Comparison of ENCODE assay signal across 20 cellular contexts in the genomic region with DNA sequence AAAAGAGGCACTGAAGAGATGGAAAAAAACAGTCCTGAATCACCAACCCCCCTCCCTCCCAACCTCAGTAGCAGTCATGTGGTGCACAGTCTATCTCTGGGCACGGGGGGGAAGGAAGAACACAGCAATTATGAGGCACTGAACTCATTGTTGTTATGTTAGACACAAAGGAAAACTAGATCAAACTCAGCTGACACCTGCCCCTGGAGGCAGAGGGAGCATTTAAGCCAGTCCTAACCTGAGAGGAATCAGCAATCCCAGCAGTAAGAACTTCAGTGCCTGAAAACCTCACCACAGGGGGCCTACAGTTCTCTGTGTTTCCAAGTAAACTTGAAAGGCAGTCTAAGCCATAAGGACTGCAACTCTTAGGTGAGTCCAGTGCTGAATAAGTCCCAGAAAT.
DNase-seq lines count a peak whose midpoint lies in the region; ATAC-seq and TF ChIP-seq lines count a peak whose summit lies in the region.
"Had no signal": no experiment of that assay in that cellular context is flagged by ENCODE, and none has a peak within 500 bp of the region (broad histone marks: within the 10 kb centered on the region; RNA-seq: fewer than 3 reads in every experiment).

No MANE protein-coding gene starts in this region.

- peak overlapping the region; percentile 78 for H3K27ac ChIP-seq in hepatocyte
- H3K27ac ChIP-seq: left ventricle myocardium inferior had no signal

- peaks cover 52% of the 10 kb centered on the region for H3K36me3 Mint-ChIP-seq in stimulated activated memory B cell treated with anti-CD40 and anti-IgM and Interleukin-4, amounts not matched to agents 10 μg/mL and 1 μg/mL and 100 μg/mL, for 72 hours
- peaks cover 1% of the 10 kb centered on the region for H3K36me3 Mint-ChIP-seq in activated CD4-positive, alpha-beta T cell treated with anti-CD3 and anti-CD28 coated beads for 36 hours (ENCODE audit: low read depth)
- H3K36me3 Mint-ChIP-seq: CD8-positive, alpha-beta T cell had no signal

- no peak for TF ChIP-seq CTCF in hepatocyte (IDR thresholded peaks at IDR 0.05; ENCODE audit: poor library complexity)

- no peaks in the 10 kb centered on the region for H3K36me3 ChIP-seq in hepatocyte (replicated peaks; ENCODE audit: insufficient read depth, low read depth)
- H3K36me3 ChIP-seq: left ventricle myocardium inferior had no signal

- no peaks in the 10 kb centered on the region for H3K27me3 ChIP-seq in hepatocyte

- H3K4me1 ChIP-seq in hepatocyte (ENCODE audit: insufficient read depth), result peaks cover 4% of the 10 kb centered on the region
- H3K4me1 ChIP-seq: left ventricle myocardium inferior had no signal

- H3K4me2 ChIP-seq in hepatocyte, result no peak overlapping the region

- no peak overlapping the region for H2AFZ ChIP-seq in hepatocyte

- intact Hi-C loops in activated CD4-positive, alpha-beta T cell treated with anti-CD3 and anti-CD28 coated beads for 36 hours (cut with DNase I, micrococcal nuclease), result no loop called here

- no peaks in the 10 kb centered on the region for H4K20me1 ChIP-seq in hepatocyte (ENCODE audit: insufficient read depth, poor library complexity, severe bottlenecking)

- H3K79me2 ChIP-seq in hepatocyte, result no peaks in the 10 kb centered on the region

- H3K9me3 ChIP-seq in hepatocyte (ENCODE audit: low read depth), result no peaks in the 10 kb centered on the region
- H3K9me3 ChIP-seq: left ventricle myocardium inferior had no signal

- DNase-seq in NCI-H748 (lab: John Stamatoyannopoulos, UW; ENCODE audit: unreplicated experiment) (peak; percentile 23), NCI-H748 treated with DMSO at 0.1 percent for 48 hours (lab: John Stamatoyannopoulos, UW) (no peak), NCI-H69 (lab: John Stamatoyannopoulos, UW) (peak; percentile 66), hepatocyte (ENCODE audit: low spot score) (no peak)
- no peak for DNase-seq in activated CD4-positive, alpha-beta T cell treated with anti-CD3 and anti-CD28 coated beads for 36 hours
- DNase-seq: ACHN; activated CD8-positive, alpha-beta memory T cell treated with anti-CD3 and anti-CD28 coated beads, Interleukin-2, amount 50 U/mL, for 48 hours; activated gamma-delta T cell treated with Interleukin-2 at 50 U/mL for 16 hours; CD8-positive, alpha-beta T cell; cerebellar nuclear complex; EL; hypothalamus; left ventricle myocardium inferior; NCI-H2029 treated with DMSO at 0.1 percent for 48 hours; SHP77; stimulated activated CD4-positive, alpha-beta T cell treated with anti-CD3 and anti-CD28 coated beads, Interleukin-2, amount 100 ng/mL, for 48 hours had no signal

- H3K4me1 Mint-ChIP-seq in stimulated activated memory B cell treated with anti-CD40 and anti-IgM and Interleukin-4, amounts not matched to agents 10 μg/mL and 1 μg/mL and 100 μg/mL, for 72 hours, result peaks cover 59% of the 10 kb centered on the region
- H3K4me1 Mint-ChIP-seq in activated CD4-positive, alpha-beta T cell treated with anti-CD3 and anti-CD28 coated beads for 36 hours, result no peaks in the 10 kb centered on the region

- no peak overlapping the region for H3K4me3 Mint-ChIP-seq in stimulated activated memory B cell treated with anti-CD40 and anti-IgM and Interleukin-4, amounts not matched to agents 10 μg/mL and 1 μg/mL and 100 μg/mL, for 72 hours
- H3K4me3 Mint-ChIP-seq in activated CD4-positive, alpha-beta T cell treated with anti-CD3 and anti-CD28 coated beads for 36 hours, result no peak overlapping the region
- H3K4me3 Mint-ChIP-seq: CD8-positive, alpha-beta T cell; T-helper 1 cell treated with Interleukin-12 subunit alpha and Interleukin-12 subunit beta and Interleukin-4 antibody, amounts not matched to agents 30 μg/mL and 1 μg/mL, for 36 hours had no signal

- no peaks in the 10 kb centered on the region for H3K9me3 Mint-ChIP-seq in stimulated activated memory B cell treated with anti-CD40 and anti-IgM and Interleukin-4, amounts not matched to agents 10 μg/mL and 1 μg/mL and 100 μg/mL, for 72 hours
- H3K9me3 Mint-ChIP-seq in activated CD4-positive, alpha-beta T cell treated with anti-CD3 and anti-CD28 coated beads for 36 hours (ENCODE audit: low read depth), result no peaks in the 10 kb centered on the region
- H3K9me3 Mint-ChIP-seq: CD8-positive, alpha-beta T cell; T-helper 1 cell treated with Interleukin-12 subunit alpha and Interleukin-12 subunit beta and Interleukin-4 antibody, amounts not matched to agents 30 μg/mL and 1 μg/mL, for 36 hours had no signal

- H3K4me3 ChIP-seq in hepatocyte, result no peak overlapping the region
- H3K4me3 ChIP-seq: left ventricle myocardium inferior had no signal

- no peaks in the 10 kb centered on the region for H3K27me3 Mint-ChIP-seq in stimulated activated memory B cell treated with anti-CD40 and anti-IgM and Interleukin-4, amounts not matched to agents 10 μg/mL and 1 μg/mL and 100 μg/mL, for 72 hours
- H3K27me3 Mint-ChIP-seq in activated CD4-positive, alpha-beta T cell treated with anti-CD3 and anti-CD28 coated beads for 36 hours, result peaks cover 15% of the 10 kb centered on the region

- 40% methylated on average over 1 of the region's 1 CpG for WGBS in hepatocyte (ENCODE audit: low lambda C conversion rate, missing lambda C conversion rate)

- CTCF ChIA-PET in activated CD4-positive, alpha-beta T cell treated with anti-CD3 and anti-CD28 coated beads for 36 hours (lab: Charles Lee), result interaction anchor here (0.7 kb wide), 1 partner anchor 107 kb away, joined by 3 read pairs; no protein-coding TSS in a partner anchor

- POLR2A ChIA-PET in activated CD4-positive, alpha-beta T cell treated with anti-CD3 and anti-CD28 coated beads for 36 hours (lab: Charles Lee), result no interaction called here

- H3K27ac Mint-ChIP-seq in stimulated activated memory B cell treated with anti-CD40 and anti-IgM and Interleukin-4, amounts not matched to agents 10 μg/mL and 1 μg/mL and 100 μg/mL, for 72 hours, result peak overlapping the region; percentile 35
- H3K27ac Mint-ChIP-seq in activated CD4-positive, alpha-beta T cell treated with anti-CD3 and anti-CD28 coated beads for 36 hours, result no peak overlapping the region
- H3K27ac Mint-ChIP-seq: CD8-positive, alpha-beta T cell; T-helper 1 cell treated with Interleukin-12 subunit alpha and Interleukin-12 subunit beta and Interleukin-4 antibody, amounts not matched to agents 30 μg/mL and 1 μg/mL, for 36 hours had no signal

- no peaks in the 10 kb centered on the region for H3K9me2 ChIP-seq in hepatocyte (replicated peaks; ENCODE audit: insufficient read depth)

- peak; percentile 43 for ATAC-seq in stimulated activated memory B cell treated with anti-CD40 and anti-IgM and Interleukin-4, amounts not matched to agents 10 μg/mL and 1 μg/mL and 100 μg/mL, for 72 hours
- ATAC-seq in GM21390 (IDR thresholded peaks at IDR 0.05; ENCODE audit: unreplicated experiment), result no peak
- no peak for ATAC-seq in GM21381 (IDR thresholded peaks at IDR 0.05; ENCODE audit: unreplicated experiment)
- ATAC-seq in activated CD4-positive, alpha-beta T cell treated with anti-CD3 and anti-CD28 coated beads for 36 hours, result no peak
- ATAC-seq: CD8-positive, alpha-beta T cell had no signal

Comparison
In these comparisons a context has a peak if more than half of its experiments do, and no peak if none do; other contexts are left out.
1. DNase-seq: peak in NCI-H748 (single experiment) and NCI-H69 (single experiment); none in NCI-H748 treated with DMSO at 0.1 percent for 48 hours (single experiment), hepatocyte (single experiment) and activated CD4-positive, alpha-beta T cell treated with anti-CD3 and anti-CD28 coated beads for 36 hours (single experiment).